ENCODE assay signal across 25 cellular contexts in the genomic region with DNA sequence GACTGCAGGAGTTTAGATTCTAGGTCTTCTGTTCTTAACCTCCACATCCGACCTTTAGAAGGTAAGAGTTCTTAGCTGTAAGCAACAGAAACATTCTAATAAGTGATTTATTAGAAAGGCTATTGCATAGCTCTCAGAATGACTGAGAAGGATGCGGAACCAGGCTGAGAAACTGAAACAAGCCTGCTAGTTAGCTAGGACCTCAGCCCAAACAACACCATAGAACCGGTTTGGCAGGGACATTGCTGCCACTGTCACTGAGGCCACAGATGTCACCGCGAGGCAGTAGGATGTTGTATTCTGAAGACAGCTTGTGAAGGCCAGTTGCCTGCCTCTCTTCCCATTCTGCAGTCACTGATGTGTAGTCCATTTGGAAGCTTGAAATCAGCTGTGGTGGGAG.
DNase-seq lines count a peak whose midpoint lies in the region; ATAC-seq and TF ChIP-seq lines count a peak whose summit lies in the region.
"Had no signal": no experiment of that assay in that cellular context is flagged by ENCODE, and none has a peak within 500 bp of the region (broad histone marks: within the 10 kb centered on the region; RNA-seq: fewer than 3 reads in every experiment).

No MANE protein-coding gene starts in this region.

- H3K36me3 Mint-ChIP-seq in activated naive CD8-positive, alpha-beta T cell treated with anti-CD3 and anti-CD28 coated beads, Interleukin-2, amount 50 U/mL, for 24 hours (ENCODE audit: low read depth) = no peaks in the 10 kb centered on the region
- H3K36me3 Mint-ChIP-seq: natural killer cell had no signal

- H3K4me3 ChIP-seq in OCI-LY3 (ENCODE audit: low read length) (peak overlapping the region; percentile 38), spleen (no peak overlapping the region), lower lobe of right lung (no peak overlapping the region)
- H3K4me3 ChIP-seq: adrenal gland; BLaER1 treated with 17β-estradiol and CSF1 and Interleukin-3, amounts not matched to agents 10 nM and 100 nM; coronary artery; HAP-1; ovary; SJCRH30 had no signal

- H3K27ac ChIP-seq in OCI-LY3 (ENCODE audit: low read length) (no peak overlapping the region), spleen (no peak overlapping the region), lower lobe of right lung (no peak overlapping the region)
- H3K27ac ChIP-seq: adrenal gland; BLaER1 treated with 17β-estradiol and CSF1 and Interleukin-3, amounts not matched to agents 10 nM and 100 nM; coronary artery; ovary; SJCRH30; VCaP had no signal

- ATAC-seq in GM18508 (IDR thresholded peaks at IDR 0.05; ENCODE audit: insufficient read depth, unreplicated experiment) = peak; percentile 90
- peak; percentile 81 for ATAC-seq in GM19395 (IDR thresholded peaks at IDR 0.05; ENCODE audit: unreplicated experiment)
- peak; percentile 59 for ATAC-seq in HG02759 (IDR thresholded peaks at IDR 0.05; ENCODE audit: unreplicated experiment)
- ATAC-seq in activated naive CD8-positive, alpha-beta T cell treated with anti-CD3 and anti-CD28 coated beads, Interleukin-2, amount 50 U/mL, for 24 hours = no peak
- no peak for ATAC-seq in lower lobe of right lung
- ATAC-seq: natural killer cell, PC-3, sciatic nerve had no signal

- no peak for TF ChIP-seq CTCF in OCI-LY3 (IDR thresholded peaks at IDR 0.05; ENCODE audit: low read depth, low read length)
- no peak for TF ChIP-seq CTCF in spleen (IDR thresholded peaks at IDR 0.05 in 8 of 11, conservative IDR thresholded peaks at IDR 0.05 in 3 of 11)
- no peak for TF ChIP-seq CTCF in lower lobe of right lung (IDR thresholded peaks at IDR 0.05)

- H3K9me3 Mint-ChIP-seq in activated naive CD8-positive, alpha-beta T cell treated with anti-CD3 and anti-CD28 coated beads, Interleukin-2, amount 50 U/mL, for 24 hours = no peaks in the 10 kb centered on the region
- H3K9me3 Mint-ChIP-seq: natural killer cell; T-helper 1 cell treated with Interleukin-12 subunit alpha and Interleukin-12 subunit beta and Interleukin-4 antibody, amounts not matched to agents 30 μg/mL and 1 μg/mL, for 36 hours had no signal

- no peaks in the 10 kb centered on the region for H3K36me3 ChIP-seq in OCI-LY3 (replicated peaks; ENCODE audit: low read depth, low read length)
- H3K36me3 ChIP-seq in spleen = no peaks in the 10 kb centered on the region
- H3K36me3 ChIP-seq in lower lobe of right lung = no peaks in the 10 kb centered on the region
- H3K36me3 ChIP-seq: adrenal gland; BLaER1 treated with 17β-estradiol and CSF1 and Interleukin-3, amounts not matched to agents 10 nM and 100 nM; HAP-1; ovary; SJCRH30 had no signal

- H3K9ac ChIP-seq in OCI-LY3 (ENCODE audit: low read length) = no peak overlapping the region
- H3K9ac ChIP-seq: BLaER1 treated with 17β-estradiol and CSF1 and Interleukin-3, amounts not matched to agents 10 nM and 100 nM had no signal

- peak overlapping the region; percentile 53; the same call in 1 of the 2 replicates for H2AFZ ChIP-seq in OCI-LY3 (ENCODE audit: low read depth, low read length)

- no peaks in the 10 kb centered on the region for H3K9me3 ChIP-seq in OCI-LY3 (ENCODE audit: insufficient read depth, low read length)
- H3K9me3 ChIP-seq in spleen = no peaks in the 10 kb centered on the region
- H3K9me3 ChIP-seq in lower lobe of right lung = no peaks in the 10 kb centered on the region
- H3K9me3 ChIP-seq: adrenal gland, HAP-1, ovary, SJCRH30 had no signal

- no peaks in the 10 kb centered on the region for H4K20me1 ChIP-seq in OCI-LY3 (ENCODE audit: insufficient read depth, low read length)

- no peaks in the 10 kb centered on the region for H3K27me3 Mint-ChIP-seq in activated naive CD8-positive, alpha-beta T cell treated with anti-CD3 and anti-CD28 coated beads, Interleukin-2, amount 50 U/mL, for 24 hours

- H3K4me2 ChIP-seq in OCI-LY3 (ENCODE audit: low read length) = peak overlapping the region; percentile 77
- H3K4me2 ChIP-seq: BLaER1 treated with 17β-estradiol and CSF1 and Interleukin-3, amounts not matched to agents 10 nM and 100 nM had no signal

- intact Hi-C loops in spleen (cut with DNase I; ENCODE audit: low total_unique reads) (no loop called here), lower lobe of right lung (cut with DNase I) (no loop called here)

- no peak for TF ChIP-seq POLR2A in spleen (IDR thresholded peaks at IDR 0.05)

- no peaks in the 10 kb centered on the region for H3K79me2 ChIP-seq in OCI-LY3 (ENCODE audit: low read length)

- no peak overlapping the region for H3K4me3 Mint-ChIP-seq in activated naive CD8-positive, alpha-beta T cell treated with anti-CD3 and anti-CD28 coated beads, Interleukin-2, amount 50 U/mL, for 24 hours
- H3K4me3 Mint-ChIP-seq: natural killer cell; T-helper 1 cell treated with Interleukin-12 subunit alpha and Interleukin-12 subunit beta and Interleukin-4 antibody, amounts not matched to agents 30 μg/mL and 1 μg/mL, for 36 hours had no signal

- DNase-seq in activated naive CD8-positive, alpha-beta T cell treated with anti-CD3 and anti-CD28 coated beads, Interleukin-2, amount 50 U/mL, for 24 hours = no peak
- DNase-seq in spleen = no peak
- no peak for DNase-seq in lower lobe of right lung
- DNase-seq in KG1 (lab: John Stamatoyannopoulos, UW) = no peak
- DNase-seq: activated CD4-positive, alpha-beta T cell treated with anti-CD3 and anti-CD28 coated beads, Interleukin-2, amount 50 U/mL, for 48 hours; activated gamma-delta T cell; adrenal gland; KBM-7; mesendoderm; natural killer cell; NCI-H1694; NCI-H774; ovary; PC-3; SJCRH30 had no signal

- 71 to 90% (median 90%) methylated on average over 5 of the region's 5 CpGs for WGBS in spleen, 5 donors

- H3K4me1 Mint-ChIP-seq in activated naive CD8-positive, alpha-beta T cell treated with anti-CD3 and anti-CD28 coated beads, Interleukin-2, amount 50 U/mL, for 24 hours = no peaks in the 10 kb centered on the region
- H3K4me1 Mint-ChIP-seq: natural killer cell had no signal

- no peaks in the 10 kb centered on the region for H3K27me3 ChIP-seq in OCI-LY3 (ENCODE audit: low read depth, low read length)
- H3K27me3 ChIP-seq in spleen (replicated peaks in 1 of 7) = no peaks in the 10 kb centered on the region
- H3K27me3 ChIP-seq in lower lobe of right lung (ENCODE audit: low read depth) = no peaks in the 10 kb centered on the region
- H3K27me3 ChIP-seq: ovary, SJCRH30 had no signal

- H3K27ac Mint-ChIP-seq in activated naive CD8-positive, alpha-beta T cell treated with anti-CD3 and anti-CD28 coated beads, Interleukin-2, amount 50 U/mL, for 24 hours = no peak overlapping the region
- H3K27ac Mint-ChIP-seq: natural killer cell; T-helper 1 cell treated with Interleukin-12 subunit alpha and Interleukin-12 subunit beta and Interleukin-4 antibody, amounts not matched to agents 30 μg/mL and 1 μg/mL, for 36 hours had no signal

- H3K4me1 ChIP-seq in OCI-LY3 (ENCODE audit: low read length) = peaks cover 18% of the 10 kb centered on the region
- no peaks in the 10 kb centered on the region for H3K4me1 ChIP-seq in spleen
- H3K4me1 ChIP-seq in lower lobe of right lung = no peaks in the 10 kb centered on the region
- H3K4me1 ChIP-seq: adrenal gland, SJCRH30 had no signal

Comparison
In these comparisons a context has a peak if more than half of its experiments do, and no peak if none do; other contexts are left out.
1. ATAC-seq: peak in GM18508 (single experiment), GM19395 (single experiment) and HG02759 (single experiment); none in activated naive CD8-positive, alpha-beta T cell treated with anti-CD3 and anti-CD28 coated beads, Interleukin-2, amount 50 U/mL, for 24 hours (single experiment) and lower lobe of right lung (0 of 2).